ENCODE assay signal across 10 cellular contexts in genomic region chr6:156698239-156699016, GRCh38.
DNase-seq lines count a peak whose midpoint lies in the region; ATAC-seq and TF ChIP-seq lines count a peak whose summit lies in the region.
"Had no signal": no experiment of that assay in that cellular context is flagged by ENCODE, and none has a peak within 500 bp of the region (broad histone marks: within the 10 kb centered on the region; RNA-seq: fewer than 3 reads in every experiment).

No MANE protein-coding gene starts in this region.

- no peaks in the 10 kb centered on the region for H3K79me2 ChIP-seq in PC-9 (ENCODE audit: low read depth)

- no peaks in the 10 kb centered on the region for H3K36me3 ChIP-seq in PC-9 (ENCODE audit: low read depth)

- H3K9me3 ChIP-seq in PC-9 (ENCODE audit: insufficient read depth, low read depth), result no peaks in the 10 kb centered on the region

- ATAC-seq in HG03066 (IDR thresholded peaks at IDR 0.05; ENCODE audit: low read depth, unreplicated experiment) (peak; percentile 74), sciatic nerve (no peak)

- no TSS peak for BruUV-seq in PC-9 (replicated peaks; lab: Mats Ljungman, UMichigan)

- POLR2A ChIA-PET in PC-9 (lab: Charles Lee; ENCODE audit: unreplicated experiment), result no interaction called here

- intact Hi-C loops in PC-9 (cut with micrococcal nuclease; ENCODE audit: unreplicated experiment), result no loop called here
- intact Hi-C loops in posterior vena cava (cut with DNase I), result no loop called here
- intact Hi-C loops in sciatic nerve (cut with DNase I), result no loop called here

- no peaks in the 10 kb centered on the region for H4K20me1 ChIP-seq in PC-9 (ENCODE audit: insufficient read depth)

- H2AFZ ChIP-seq in PC-9, result no peak overlapping the region

- H3K27me3 ChIP-seq in PC-9 (ENCODE audit: insufficient read depth, low read depth), result no peaks in the 10 kb centered on the region

- peaks cover 10% of the 10 kb centered on the region for H3F3A ChIP-seq in PC-9 (ENCODE audit: insufficient read depth, low read depth)

- peak overlapping the region; percentile 31 for H3K4me2 ChIP-seq in PC-9

- H3K4me3 ChIP-seq in GM12865 (ENCODE audit: low read depth, low read length), result peak overlapping the region; percentile 51
- no peak overlapping the region for H3K4me3 ChIP-seq in PC-9

- H3K9me2 ChIP-seq in PC-9 (ENCODE audit: insufficient read depth), result no peaks in the 10 kb centered on the region

- H3K4me1 ChIP-seq in PC-9 (replicated peaks; ENCODE audit: insufficient read depth), result 0 out of 2 replicates have a peak, but pooled peaks cover 11% of the 10 kb centered on the region

- TF ChIP-seq CTCF in GM12865 (IDR thresholded peaks at IDR 0.05; ENCODE audit: insufficient read depth, low read depth, low read length, missing control alignments), result no peak
- TF ChIP-seq CTCF in GM20000 (IDR thresholded peaks at IDR 0.05; ENCODE audit: extremely low read depth, missing control alignments), result no peak
- no peak for TF ChIP-seq CTCF in PC-9 (conservative IDR thresholded peaks at IDR 0.05)

- CTCF ChIA-PET in PC-9 (lab: Charles Lee), result no interaction called here

- peak; percentile 97 for DNase-seq in GM12865 (ENCODE audit: low read depth)
- DNase-seq in GM20000 (ENCODE audit: low spot score), result peak; percentile 51
- no peak for DNase-seq in PC-9
- no peak for DNase-seq in cortex of kidney (lab: John Stamatoyannopoulos, UW)
- DNase-seq in posterior vena cava (ENCODE audit: low spot score), result no peak
- no peak for DNase-seq in effector CD4-positive, alpha-beta T cell
- DNase-seq in sciatic nerve (ENCODE audit: low spot score), result no peak
- DNase-seq: activated CD8-positive, alpha-beta memory T cell treated with anti-CD3 and anti-CD28 coated beads, Interleukin-2, amount 10 ng/mL, durations not matched to agents 7 days and 5 days; retina had no signal

- H3K27ac ChIP-seq in PC-9, result no peak overlapping the region

Comparison
In these comparisons a context has a peak if more than half of its experiments do, and no peak if none do; other contexts are left out.
1. DNase-seq: peak in GM12865 (single experiment) and GM20000 (single experiment); none in PC-9 (0 of 2), cortex of kidney (single experiment), posterior vena cava (single experiment), effector CD4-positive, alpha-beta T cell (single experiment) and sciatic nerve (single experiment).